8 cellular contexts compared by ENCODE assay signal in genomic region chr6:99458319-99458718, GRCh38. TPM values are rescaled to one million over a fixed set of nuclear protein-coding genes. Genes with fewer than 3 reads are reported as not detected.
A peak's percentile ranks its signal among the peaks of the same experiment; 100 is the strongest.
DNase-seq lines count a peak whose midpoint lies in the region; ATAC-seq, FAIRE-seq and TF ChIP-seq lines count a peak whose summit lies in the region.
"Had no signal": no experiment of that assay in that cellular context is flagged by ENCODE, and none has a peak within 500 bp of the region (broad histone marks: within the 10 kb centered on the region; RNA-seq: fewer than 3 reads in every experiment).

No MANE protein-coding gene starts in this region.

- peak; percentile 65 for FAIRE-seq in astrocyte (lab: Jason Lieb, UNC)

- H3K9me3 Mint-ChIP-seq in astrocyte (ENCODE audit: unreplicated experiment), result peaks cover under 1% of the 10 kb centered on the region

- in situ Hi-C loops in KBM-7 (cut with MboI; ENCODE audit: low pct_unique_long_range_greater_than_20kb, low sequenced_read_pairs), result no loop called here

- TF ChIP-seq CTCF in GM12865 (IDR thresholded peaks at IDR 0.05; ENCODE audit: insufficient read depth, low read depth, low read length, missing control alignments) (no peak), astrocyte (IDR thresholded peaks at IDR 0.05; ENCODE audit: insufficient read depth, low read depth, low read length) (peak; percentile 25), lower lobe of right lung (IDR thresholded peaks at IDR 0.05) (peak; percentile 16)

- H3K9me3 ChIP-seq in astrocyte (ENCODE audit: insufficient read depth, low read depth, low read length) (no peaks in the 10 kb centered on the region), lower lobe of right lung (peaks cover 12% of the 10 kb centered on the region)

- peaks cover 23% of the 10 kb centered on the region for H3K36me3 Mint-ChIP-seq in astrocyte (ENCODE audit: low read depth, unreplicated experiment)

- H2AFZ ChIP-seq in astrocyte (ENCODE audit: low read depth, low read length), result no peak overlapping the region

- H3K9ac ChIP-seq in astrocyte (ENCODE audit: low read length), result no peak overlapping the region

- no peaks in the 10 kb centered on the region for H3K79me2 ChIP-seq in astrocyte (ENCODE audit: insufficient read depth, low read length)

- no peaks in the 10 kb centered on the region for H4K20me1 ChIP-seq in astrocyte (ENCODE audit: insufficient read depth, low read length)

- no peak overlapping the region for H3K27ac Mint-ChIP-seq in astrocyte (ENCODE audit: unreplicated experiment)

- no peaks in the 10 kb centered on the region for H3K4me1 ChIP-seq in astrocyte (ENCODE audit: insufficient read depth, low read length)
- H3K4me1 ChIP-seq in lower lobe of right lung, result no peaks in the 10 kb centered on the region

- no peak for ATAC-seq in lower lobe of right lung
- no peak for ATAC-seq in GM21576 (IDR thresholded peaks at IDR 0.05; ENCODE audit: unreplicated experiment)
- no peak for ATAC-seq in GM19452 (IDR thresholded peaks at IDR 0.05; ENCODE audit: unreplicated experiment)
- ATAC-seq: esophagus mucosa had no signal

- H3K27me3 ChIP-seq in astrocyte (ENCODE audit: insufficient read depth, low read length) (no peaks in the 10 kb centered on the region), lower lobe of right lung (ENCODE audit: low read depth) (no peaks in the 10 kb centered on the region)

- no peaks in the 10 kb centered on the region for H3K27me3 Mint-ChIP-seq in astrocyte (ENCODE audit: low read depth, unreplicated experiment)

- DNase-seq in GM12865 (ENCODE audit: low read depth), result peak; percentile 31
- peak; percentile 53 for DNase-seq in KBM-7
- DNase-seq in astrocyte (ENCODE audit: low read depth), result peak; percentile 7
- no peak for DNase-seq in lower lobe of right lung
- no peak for DNase-seq in NCI-H446 treated with DMSO at 0.1 percent for 48 hours (lab: John Stamatoyannopoulos, UW)

- H3K4me3 ChIP-seq in GM12865 (ENCODE audit: low read depth, low read length) (no peak overlapping the region), astrocyte (ENCODE audit: insufficient read depth, low read depth, low read length) (no peak overlapping the region), lower lobe of right lung (no peak overlapping the region)

- H3K36me3 ChIP-seq in astrocyte (ENCODE audit: insufficient read depth, low read length), result no peaks in the 10 kb centered on the region
- peaks cover 7% of the 10 kb centered on the region for H3K36me3 ChIP-seq in lower lobe of right lung

- H3K27ac ChIP-seq in astrocyte (ENCODE audit: low read depth, low read length), result no peak overlapping the region
- H3K27ac ChIP-seq in lower lobe of right lung, result no peak overlapping the region

- H3K4me1 Mint-ChIP-seq in astrocyte (ENCODE audit: low read depth, unreplicated experiment), result no peaks in the 10 kb centered on the region

- intact Hi-C loops in lower lobe of right lung (cut with DNase I), result no loop called here

- H3K4me3 Mint-ChIP-seq in astrocyte (ENCODE audit: unreplicated experiment), result no peak overlapping the region

- no peak overlapping the region for H3K4me2 ChIP-seq in astrocyte (ENCODE audit: low read length)

RNA-seq across cellular contexts. Expression of gene PNISR, which starts 33.2 kb away (rescaled TPM):
- total RNA-seq in astrocyte, result 54.3 and 62.2 TPM in 2 replicates
- 109 TPM for total RNA-seq in lower lobe of right lung

RNA-seq across cellular contexts. Expression of gene USP45, which starts 56.9 kb away (rescaled TPM):
- total RNA-seq in astrocyte, result 13.4 and 15.0 TPM in 2 replicates
- total RNA-seq in lower lobe of right lung, result 11.1 TPM

Comparison
In these comparisons a context has a peak if more than half of its experiments do, and no peak if none do; other contexts are left out.
1. DNase-seq: peak in GM12865 (single experiment), KBM-7 (single experiment) and astrocyte (single experiment); none in lower lobe of right lung (single experiment) and NCI-H446 treated with DMSO at 0.1 percent for 48 hours (single experiment).